In genomic region chr19:23882493-23882892, GRCh38 we compare ENCODE assay signal across 19 cellular contexts. TPM values are rescaled to one million over a fixed set of nuclear protein-coding genes. Genes with fewer than 3 reads are reported as not detected.
A peak's percentile ranks its signal among the peaks of the same experiment; 100 is the strongest.
DNase-seq lines count a peak whose midpoint lies in the region; ATAC-seq and TF ChIP-seq lines count a peak whose summit lies in the region.
"Had no signal": no experiment of that assay in that cellular context is flagged by ENCODE, and none has a peak within 500 bp of the region (broad histone marks: within the 10 kb centered on the region; RNA-seq: fewer than 3 reads in every experiment).

No MANE protein-coding gene starts in this region.

- H3K27me3 ChIP-seq in stomach (no peaks in the 10 kb centered on the region), aorta (ENCODE audit: control insufficient read depth in 1 of 2, insufficient read depth in 2 of 2, low read length in 1 of 2) (no peaks in the 10 kb centered on the region)
- H3K27me3 ChIP-seq: brain microvascular endothelial cell had no signal

- H3K4me1 ChIP-seq in stomach (peaks cover 0 to 13% (median 6%) of the 10 kb centered on the region in 4 donors), aorta (ENCODE audit: control insufficient read depth in 1 of 2, insufficient read depth in 2 of 2, low read length in 2 of 2) (no peaks in the 10 kb centered on the region)
- H3K4me1 ChIP-seq: A549, spleen had no signal

- H3K9me3 ChIP-seq in stomach (peaks cover 0 to 38% (median 7%) of the 10 kb centered on the region in 4 donors), aorta (ENCODE audit: control insufficient read depth, low read length) (no peaks in the 10 kb centered on the region)
- H3K9me3 ChIP-seq: thoracic aorta had no signal

- peak; percentile 6 for DNase-seq in NCI-H2029 (lab: John Stamatoyannopoulos, UW)
- DNase-seq in NCI-H2029 treated with DMSO at 0.1 percent for 48 hours (lab: John Stamatoyannopoulos, UW) = no peak
- peak; percentile 58 for DNase-seq in NCI-H69 (lab: John Stamatoyannopoulos, UW)
- peak; percentile 5 to 44 for DNase-seq in foreskin fibroblast
- DNase-seq in stomach = peak; percentile 56
- no peak for DNase-seq in aorta
- no peak for DNase-seq in activated CD4-positive, alpha-beta memory T cell treated with anti-CD3 and anti-CD28 coated beads, Interleukin-2, amount 10 ng/mL, durations not matched to agents 7 days and 5 days
- DNase-seq: activated CD4-positive, CD25-positive, alpha-beta regulatory T cell treated with anti-CD3 and anti-CD28 coated beads, Interleukin-2, amount 50 U/mL, for 72 hours; brain microvascular endothelial cell; cortex of kidney; H7; NCI-H1694; NCI-H446 treated with DMSO at 0.1 percent for 48 hours; spleen; stimulated activated CD8-positive, alpha-beta memory T cell treated with anti-CD3 and anti-CD28 coated beads, Interleukin-4, amount 100 ng/mL, for 48 hours had no signal

- H3K4me3 ChIP-seq in foreskin fibroblast (ENCODE audit: low read depth in 1 of 2, low read length in 2 of 2) (no peak overlapping the region), stomach (no peak overlapping the region), aorta (ENCODE audit: low read length in 2 of 2) (no peak overlapping the region)
- H3K4me3 ChIP-seq: A549, spleen, thoracic aorta had no signal

- POLR2A ChIA-PET in activated CD4-positive, alpha-beta memory T cell treated with anti-CD3 and anti-CD28 coated beads, Interleukin-2, amount 10 ng/mL, durations not matched to agents 7 days and 5 days (lab: Charles Lee) = no interaction called here

- H3K4me3 Mint-ChIP-seq in activated CD4-positive, alpha-beta memory T cell treated with anti-CD3 and anti-CD28 coated beads, Interleukin-2, amount 10 ng/mL, durations not matched to agents 7 days and 5 days = no peak overlapping the region

- TF ChIP-seq CTCF in foreskin fibroblast (IDR thresholded peaks at IDR 0.05; ENCODE audit: low read depth, low read length) (no peak), stomach (IDR thresholded peaks at IDR 0.05) (no peak)

- no peak for ATAC-seq in aorta (ENCODE audit: low FRiP score)
- no peak for ATAC-seq in HG03521 (IDR thresholded peaks at IDR 0.05; ENCODE audit: unreplicated experiment)

- H3K27me3 Mint-ChIP-seq in activated CD4-positive, alpha-beta memory T cell treated with anti-CD3 and anti-CD28 coated beads, Interleukin-2, amount 10 ng/mL, durations not matched to agents 7 days and 5 days = no peaks in the 10 kb centered on the region

- H3K27ac Mint-ChIP-seq in activated CD4-positive, alpha-beta memory T cell treated with anti-CD3 and anti-CD28 coated beads, Interleukin-2, amount 10 ng/mL, durations not matched to agents 7 days and 5 days = no peak overlapping the region

- H3K9me3 Mint-ChIP-seq in activated CD4-positive, alpha-beta memory T cell treated with anti-CD3 and anti-CD28 coated beads, Interleukin-2, amount 10 ng/mL, durations not matched to agents 7 days and 5 days = peaks cover 17% of the 10 kb centered on the region

- no peak for TF ChIP-seq POLR2A in stomach (IDR thresholded peaks at IDR 0.05)

- H3K36me3 Mint-ChIP-seq in activated CD4-positive, alpha-beta memory T cell treated with anti-CD3 and anti-CD28 coated beads, Interleukin-2, amount 10 ng/mL, durations not matched to agents 7 days and 5 days (ENCODE audit: low read depth) = no peaks in the 10 kb centered on the region

- intact Hi-C loops in stomach (cut with DNase I; ENCODE audit: low total_unique reads) (no loop called here), aorta (cut with DNase I) (loop anchor here in 1 of 2 donors (5.0 kb wide), 1 partner anchor 85 kb away; no protein-coding TSS in a partner anchor)

- H3K27ac ChIP-seq in stomach = peak overlapping the region in 1 of 5 donors; percentile 46
- no peak overlapping the region for H3K27ac ChIP-seq in aorta (ENCODE audit: low read depth in 1 of 2, low read length in 2 of 2)
- H3K27ac ChIP-seq: A549, brain microvascular endothelial cell, C4-2B, spleen, thoracic aorta had no signal

- CTCF ChIA-PET in activated CD4-positive, alpha-beta memory T cell treated with anti-CD3 and anti-CD28 coated beads, Interleukin-2, amount 10 ng/mL, durations not matched to agents 7 days and 5 days (lab: Charles Lee) = no interaction called here

- no peak for TF ChIP-seq EP300 in stomach (IDR thresholded peaks at IDR 0.05)

- no peaks in the 10 kb centered on the region for H3K36me3 ChIP-seq in stomach
- H3K36me3 ChIP-seq in aorta (ENCODE audit: control insufficient read depth in 1 of 2, insufficient read depth in 2 of 2, low read length in 1 of 2) = no peaks in the 10 kb centered on the region
- H3K36me3 ChIP-seq: brain microvascular endothelial cell, spleen, thoracic aorta had no signal

- 21 to 47% (median 26%) methylated on average over 5 of the region's 5 CpGs for WGBS in stomach, 5 donors
- WGBS in aorta, 2 donors = 57 to 68% methylated on average over 5 of the region's 5 CpGs

- no peaks in the 10 kb centered on the region for H3K4me1 Mint-ChIP-seq in activated CD4-positive, alpha-beta memory T cell treated with anti-CD3 and anti-CD28 coated beads, Interleukin-2, amount 10 ng/mL, durations not matched to agents 7 days and 5 days

RNA-seq across cellular contexts. Expression of gene ZNF726, which starts 32.2 kb away (rescaled TPM):
- 10 to 100 TPM in 1 of 5 donors, 1 to 10 TPM in 4; 3.5 to 21.1 (median 6.2) TPM for total RNA-seq in stomach
- polyA plus RNA-seq in stomach = 1 to 10 TPM; 1.2 to 2.4 (median 2.4) TPM
- total RNA-seq in aorta = 1 to 10 TPM in 1 of 2 donors, under 1 TPM in 1; 0.75 to 1.7 TPM
- under 1 TPM in 1 of 2 donors, not detected in 1; 0.54 TPM for polyA plus RNA-seq in aorta
- total RNA-seq in activated CD4-positive, alpha-beta memory T cell treated with anti-CD3 and anti-CD28 coated beads, Interleukin-2, amount 10 ng/mL, durations not matched to agents 7 days and 5 days = 1 to 10 TPM; 8.7 to 9.7 TPM
- total RNA-seq: H7 had no signal

Comparison
In these comparisons a context has a peak if more than half of its experiments do, and no peak if none do; other contexts are left out.
1. DNase-seq: peak in NCI-H2029 (single experiment), NCI-H69 (single experiment), foreskin fibroblast (2 of 2) and stomach (single experiment); none in NCI-H2029 treated with DMSO at 0.1 percent for 48 hours (single experiment), aorta (0 of 2) and activated CD4-positive, alpha-beta memory T cell treated with anti-CD3 and anti-CD28 coated beads, Interleukin-2, amount 10 ng/mL, durations not matched to agents 7 days and 5 days (single experiment).